34 cellular contexts compared by ENCODE assay signal in the genomic region with DNA sequence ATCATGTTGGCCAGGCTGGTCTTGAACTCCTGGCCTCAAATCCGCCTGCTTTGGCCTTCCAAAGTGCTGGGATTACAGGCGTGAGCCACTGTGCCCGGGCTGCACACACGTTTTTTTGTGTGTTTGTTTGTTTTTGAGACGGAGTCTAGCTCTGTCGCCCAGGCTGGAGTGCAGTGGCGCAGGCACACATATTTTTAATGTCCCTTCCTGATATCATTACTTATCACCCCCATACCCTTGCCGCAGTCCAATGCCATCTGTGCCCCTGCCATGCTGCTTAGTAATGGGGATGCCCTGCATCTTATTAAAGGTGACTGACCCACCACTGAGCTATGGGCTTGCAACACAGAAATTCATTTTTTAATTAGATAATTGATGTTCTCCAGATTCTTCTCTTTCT.
"Had no signal": no experiment of that assay in that cellular context is flagged by ENCODE, and none has a peak within 500 bp of the region (broad histone marks: within the 10 kb centered on the region; RNA-seq: fewer than 3 reads in every experiment).

No MANE protein-coding gene starts in this region.

- H3K27me3 ChIP-seq: adrenal gland, ascending aorta, brain microvascular endothelial cell, breast epithelium, cardiac muscle cell had no signal

- H3K4me1 ChIP-seq: adrenal gland, ascending aorta, body of pancreas, breast epithelium had no signal

- H3K27ac ChIP-seq: adrenal gland, ascending aorta, body of pancreas, brain microvascular endothelial cell, breast epithelium, cardiac muscle cell had no signal

- DNase-seq: activated effector memory CD4-positive, alpha-beta T cell treated with anti-CD3 and anti-CD28 coated beads, Interleukin-2, amount 50 U/mL, for 16 hours; activated effector memory CD4-positive, alpha-beta T cell treated with Interleukin-2 at 50 U/mL for 16 hours; activated gamma-delta T cell; activated gamma-delta T cell treated with Interleukin-2 at 50 U/mL for 16 hours; activated naive CD4-positive, alpha-beta T cell; activated naive CD4-positive, alpha-beta T cell treated with anti-CD3 and anti-CD28 coated beads for 36 hours; activated naive CD4-positive, alpha-beta T cell treated with anti-CD3 and anti-CD28 coated beads, Interleukin-2, amount 10 ng/mL, durations not matched to agents 7 days and 5 days; activated naive CD4-positive, alpha-beta T cell treated with anti-CD3 and anti-CD28 coated beads, Interleukin-2, amount 50 U/mL, for 16 hours; activated naive CD4-positive, alpha-beta T cell treated with Interleukin-2 at 50 U/mL for 16 hours; activated naive CD8-positive, alpha-beta T cell treated with anti-CD3 and anti-CD28 coated beads for 36 hours; activated naive CD8-positive, alpha-beta T cell treated with anti-CD3 and anti-CD28 coated beads, Interleukin-2, amount 10 ng/mL, durations not matched to agents 7 days and 5 days; activated naive CD8-positive, alpha-beta T cell treated with anti-CD3 and anti-CD28 coated beads, Interleukin-2, amount 50 U/mL, for 24 hours; activated T-cell treated with anti-CD3 and anti-CD28 coated beads, Interleukin-2, amount 50 U/mL, for 1 hour; activated T-cell treated with anti-CD3 and anti-CD28 coated beads, Interleukin-2, amount 50 U/mL, for 24 hours; activated T-cell treated with anti-CD3 and anti-CD28 coated beads, Interleukin-2, amount 50 U/mL, for 4 hours; activated T-cell treated with anti-CD3 and anti-CD28 coated beads, Interleukin-2, amount 50 U/mL, for 48 hours; activated T-cell treated with anti-CD3 and anti-CD28 coated beads, Interleukin-2, amount 50 U/mL, for 72 hours; adrenal gland; amniotic stem cell; amygdala; anterior cingulate cortex; aorta; body of pancreas; brain microvascular endothelial cell; caudate nucleus; central memory CD4-positive, alpha-beta T cell; cerebellar nuclear complex had no signal

- H3K36me3 ChIP-seq: adrenal gland, ascending aorta, brain microvascular endothelial cell, breast epithelium, cardiac muscle cell had no signal

- ATAC-seq: activated naive CD4-positive, alpha-beta T cell treated with anti-CD3 and anti-CD28 coated beads, Interleukin-2, amount 50 U/mL, for 72 hours; activated naive CD8-positive, alpha-beta T cell treated with anti-CD3 and anti-CD28 coated beads, Interleukin-2, amount 50 U/mL, for 24 hours; activated T-cell treated with anti-CD3 and anti-CD28 coated beads, Interleukin-2, amount 50 U/mL, for 4 hours; activated T-cell treated with anti-CD3 and anti-CD28 coated beads, Interleukin-2, amount 50 U/mL, for 72 hours; activated T-helper 17 cell treated with anti-CD3 and anti-CD28 coated beads, Interleukin-2, amount 50 U/mL, for 72 hours; body of pancreas had no signal

- H3K9me3 ChIP-seq: adrenal gland, ascending aorta, body of pancreas, breast epithelium had no signal

- H3K4me3 ChIP-seq: adrenal gland, ascending aorta, body of pancreas, breast epithelium, cardiac muscle cell had no signal

- FAIRE-seq: astrocyte, bronchial epithelial cell had no signal
